Comparison of ENCODE assay signal across 26 cellular contexts in genomic region chr2:80670763-80671162, GRCh38.
"Had no signal": no experiment of that assay in that cellular context is flagged by ENCODE, and none has a peak within 500 bp of the region (broad histone marks: within the 10 kb centered on the region; RNA-seq: fewer than 3 reads in every experiment).

No MANE protein-coding gene starts in this region.

- H3K4me3 ChIP-seq: K562, PC-9 had no signal

- ATAC-seq: activated CD4-positive, alpha-beta T cell treated with anti-CD3 and anti-CD28 coated beads for 36 hours; activated CD8-positive, alpha-beta T cell treated with anti-CD3 and anti-CD28 coated beads, Interleukin-2, amount 10 ng/mL, durations not matched to agents 7 days and 5 days; K562 had no signal

- H2AFZ ChIP-seq: PC-9 had no signal

- H3K9me3 Mint-ChIP-seq: activated naive CD8-positive, alpha-beta T cell treated with anti-CD3 and anti-CD28 coated beads, Interleukin-2, amount 10 ng/mL, durations not matched to agents 7 days and 5 days; brain had no signal

- H3K27ac Mint-ChIP-seq: activated CD4-positive, alpha-beta T cell treated with anti-CD3 and anti-CD28 coated beads for 36 hours; activated CD4-positive, alpha-beta T cell treated with anti-CD3 and anti-CD28 coated beads, Interleukin-2, amount 10 ng/mL, durations not matched to agents 7 days and 5 days; activated CD8-positive, alpha-beta T cell treated with anti-CD3 and anti-CD28 coated beads, Interleukin-2, amount 10 ng/mL, durations not matched to agents 7 days and 5 days; activated naive CD4-positive, alpha-beta T cell treated with anti-CD3 and anti-CD28 coated beads, Interleukin-2, amount 50 U/mL, for 24 hours; activated naive CD8-positive, alpha-beta T cell treated with anti-CD3 and anti-CD28 coated beads, Interleukin-2, amount 10 ng/mL, durations not matched to agents 7 days and 5 days; activated T-cell treated with anti-CD3 and anti-CD28 coated beads, Interleukin-2, amount 50 U/mL, for 24 hours; activated T-helper 2 cell treated with anti-CD3 and anti-CD28 coated beads, Interferon-gamma antibody, Interleukin-2, Interleukin-4, amounts not matched to agents 10 μg/mL and 5 μg/mL and 100 μg/mL, durations not matched to agents 14 hours and 24 hours and 36 hours; brain had no signal

- DNase-seq: activated CD4-positive, alpha-beta T cell treated with anti-CD3 and anti-CD28 coated beads for 36 hours; activated CD4-positive, alpha-beta T cell treated with anti-CD3 and anti-CD28 coated beads, Interleukin-2, amount 10 ng/mL, durations not matched to agents 7 days and 5 days; activated CD4-positive, alpha-beta T cell treated with anti-CD3 and anti-CD28 coated beads, Interleukin-2, amount 50 U/mL, for 48 hours; activated CD8-positive, alpha-beta T cell treated with anti-CD3 and anti-CD28 coated beads, Interleukin-2, amount 10 ng/mL, durations not matched to agents 7 days and 5 days; activated gamma-delta T cell; activated naive CD4-positive, alpha-beta T cell treated with Interleukin-2 at 50 U/mL for 16 hours; activated naive CD8-positive, alpha-beta T cell treated with anti-CD3 and anti-CD28 coated beads, Interleukin-2, amount 10 ng/mL, durations not matched to agents 7 days and 5 days; activated T-cell treated with anti-CD3 and anti-CD28 coated beads, Interleukin-2, amount 50 U/mL, for 24 hours; caudate nucleus; cerebellar nuclear complex; NCI-H1092 treated with DMSO at 0.1 percent for 48 hours; NCI-H1417; NCI-H146; NCI-H187; NCI-H2029 treated with DMSO at 0.1 percent for 48 hours; NCI-H2107; NCI-H446 treated with DMSO at 0.1 percent for 48 hours; NCI-H526; PC-9; Right ventricle myocardium superior; T1000; WERI-Rb-1 had no signal

- H3K4me1 Mint-ChIP-seq: activated CD4-positive, alpha-beta T cell treated with anti-CD3 and anti-CD28 coated beads for 36 hours; activated CD4-positive, alpha-beta T cell treated with anti-CD3 and anti-CD28 coated beads, Interleukin-2, amount 10 ng/mL, durations not matched to agents 7 days and 5 days; activated naive CD4-positive, alpha-beta T cell treated with anti-CD3 and anti-CD28 coated beads, Interleukin-2, amount 50 U/mL, for 24 hours; activated naive CD8-positive, alpha-beta T cell treated with anti-CD3 and anti-CD28 coated beads, Interleukin-2, amount 10 ng/mL, durations not matched to agents 7 days and 5 days; brain had no signal

- H3K27ac ChIP-seq: PC-9, WERI-Rb-1 had no signal

- H3K36me3 ChIP-seq: WERI-Rb-1 had no signal

- H3K36me3 Mint-ChIP-seq: activated naive CD4-positive, alpha-beta T cell treated with anti-CD3 and anti-CD28 coated beads, Interleukin-2, amount 50 U/mL, for 24 hours; activated naive CD8-positive, alpha-beta T cell treated with anti-CD3 and anti-CD28 coated beads, Interleukin-2, amount 10 ng/mL, durations not matched to agents 7 days and 5 days; brain had no signal

- H3K27me3 Mint-ChIP-seq: activated CD4-positive, alpha-beta T cell treated with anti-CD3 and anti-CD28 coated beads for 36 hours; activated CD4-positive, alpha-beta T cell treated with anti-CD3 and anti-CD28 coated beads, Interleukin-2, amount 10 ng/mL, durations not matched to agents 7 days and 5 days; activated naive CD4-positive, alpha-beta T cell treated with anti-CD3 and anti-CD28 coated beads, Interleukin-2, amount 50 U/mL, for 24 hours; activated naive CD8-positive, alpha-beta T cell treated with anti-CD3 and anti-CD28 coated beads, Interleukin-2, amount 10 ng/mL, durations not matched to agents 7 days and 5 days; activated T-cell treated with anti-CD3 and anti-CD28 coated beads, Interleukin-2, amount 50 U/mL, for 24 hours; brain had no signal

- H3K4me3 Mint-ChIP-seq: activated CD4-positive, alpha-beta T cell treated with anti-CD3 and anti-CD28 coated beads for 36 hours; activated CD4-positive, alpha-beta T cell treated with anti-CD3 and anti-CD28 coated beads, Interleukin-2, amount 10 ng/mL, durations not matched to agents 7 days and 5 days; activated CD8-positive, alpha-beta T cell treated with anti-CD3 and anti-CD28 coated beads, Interleukin-2, amount 10 ng/mL, durations not matched to agents 7 days and 5 days; activated naive CD4-positive, alpha-beta T cell treated with anti-CD3 and anti-CD28 coated beads, Interleukin-2, amount 50 U/mL, for 24 hours; activated naive CD8-positive, alpha-beta T cell treated with anti-CD3 and anti-CD28 coated beads, Interleukin-2, amount 10 ng/mL, durations not matched to agents 7 days and 5 days; activated T-cell treated with anti-CD3 and anti-CD28 coated beads, Interleukin-2, amount 50 U/mL, for 24 hours; brain had no signal

- H3K4me2 ChIP-seq: PC-9 had no signal
